8 cellular contexts compared by ENCODE assay signal in the genomic region with DNA sequence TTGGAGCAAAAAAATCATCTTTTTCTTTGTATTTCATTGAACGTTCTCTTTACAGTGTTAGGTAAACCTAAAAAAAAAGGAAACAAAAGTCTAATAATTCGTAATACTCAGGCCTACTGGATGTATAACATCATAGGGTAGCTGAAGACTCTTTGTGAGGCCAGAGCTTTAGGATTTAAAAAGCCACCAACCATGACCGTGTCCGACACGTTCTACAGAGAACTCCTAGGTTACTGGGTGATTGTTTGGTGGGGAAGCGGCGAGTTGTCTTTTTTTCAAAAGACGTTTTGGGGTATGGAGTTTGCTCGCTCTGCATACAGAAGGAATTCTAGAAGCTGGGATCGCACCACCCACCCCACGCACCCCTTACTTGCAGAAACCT. TPM values are rescaled to one million over a fixed set of nuclear protein-coding genes. Genes with fewer than 3 reads are reported as not detected.
DNase-seq lines count a peak whose midpoint lies in the region; ATAC-seq and TF ChIP-seq lines count a peak whose summit lies in the region.

No MANE protein-coding gene starts in this region.

- peaks cover 24% of the 10 kb centered on the region for H3K36me3 ChIP-seq in Panc1 (ENCODE audit: control insufficient read depth, insufficient read depth, low read length)
- H3K36me3 ChIP-seq in neural cell (ENCODE audit: insufficient read depth, low read length) = no peaks in the 10 kb centered on the region

- CTCF ChIA-PET in Panc1 (lab: Charles Lee) = interaction anchor here (0.6 kb wide), 2 partner anchors 229 to 441 kb away, joined by 3 read pairs; no protein-coding TSS in a partner anchor

- H3K79me2 ChIP-seq in neural cell (replicated peaks; ENCODE audit: insufficient read depth, low read length) = peaks cover 38% of the 10 kb centered on the region

- H3F3A ChIP-seq in neural cell (ENCODE audit: insufficient read depth, low read length, poor library complexity, severe bottlenecking) = peaks cover 2% of the 10 kb centered on the region

- peak overlapping the region; percentile 75 to 98 for H3K4me3 ChIP-seq in Panc1 (ENCODE audit: low read depth in 2 of 2, low read length in 2 of 2)
- H3K4me3 ChIP-seq in neural cell (ENCODE audit: low read length) = peak overlapping the region; percentile 75

- no peaks in the 10 kb centered on the region for H3K9me3 ChIP-seq in Panc1 (ENCODE audit: control insufficient read depth, insufficient read depth, low read depth, low read length)
- H3K9me3 ChIP-seq in neural cell (ENCODE audit: low read length) = no peaks in the 10 kb centered on the region

- TF ChIP-seq EP300 in neural cell (conservative IDR thresholded peaks at IDR 0.05; ENCODE audit: poor library complexity, severe bottlenecking) = no peak

- H3K4me3 Mint-ChIP-seq in activated CD4-positive, alpha-beta T cell treated with anti-CD3 and anti-CD28 coated beads, Interleukin-2, amount 10 ng/mL, durations not matched to agents 24 days and 14 days = peak overlapping the region; percentile 100

- H3K9ac ChIP-seq in neural cell (ENCODE audit: low read length) = peak overlapping the region; percentile 99

- H3K9me3 Mint-ChIP-seq in activated CD4-positive, alpha-beta T cell treated with anti-CD3 and anti-CD28 coated beads, Interleukin-2, amount 10 ng/mL, durations not matched to agents 24 days and 14 days = no peaks in the 10 kb centered on the region

- DNase-seq in activated CD4-positive, alpha-beta T cell treated with anti-CD3 and anti-CD28 coated beads, Interleukin-2, amount 10 ng/mL, durations not matched to agents 24 days and 14 days = no peak
- DNase-seq in activated CD4-positive, alpha-beta T cell treated with anti-CD3 and anti-CD28 coated beads, Interleukin-2, amount 50 U/mL, for 4 hours = no peak
- DNase-seq in Panc1 (ENCODE audit: low read depth, low spot score) = no peak
- no peak for DNase-seq in epithelial cell of prostate (ENCODE audit: low read depth, low spot score)
- DNase-seq in germinal center (ENCODE audit: low spot score) = no peak
- no peak for DNase-seq in activated gamma-delta T cell (lab: John Stamatoyannopoulos, UW)
- no peak for DNase-seq in AG08396 (ENCODE audit: low spot score)

- BruUV-seq in Panc1 (replicated peaks; lab: Mats Ljungman, UMichigan) = no TSS peak

- H3K27me3 ChIP-seq in Panc1 (ENCODE audit: control insufficient read depth, insufficient read depth, low read length) (no peaks in the 10 kb centered on the region), neural cell (ENCODE audit: insufficient read depth, low read depth, low read length) (no peaks in the 10 kb centered on the region)

- no peak for TF ChIP-seq CTCF in Panc1 (IDR thresholded peaks at IDR 0.05)
- TF ChIP-seq CTCF in neural cell (IDR thresholded peaks at IDR 0.05; ENCODE audit: poor library complexity, severe bottlenecking) = no peak

- no peaks in the 10 kb centered on the region for H3K9me2 ChIP-seq in neural cell (ENCODE audit: insufficient read depth, low read length)

- peaks cover 14% of the 10 kb centered on the region for H3K4me1 Mint-ChIP-seq in activated CD4-positive, alpha-beta T cell treated with anti-CD3 and anti-CD28 coated beads, Interleukin-2, amount 10 ng/mL, durations not matched to agents 24 days and 14 days

- peak overlapping the region; percentile 100 for H3K27ac ChIP-seq in Panc1 (ENCODE audit: low read length)
- H3K27ac ChIP-seq in epithelial cell of prostate = peak overlapping the region; percentile 94
- H3K27ac ChIP-seq in neural cell (ENCODE audit: low read length) = peak overlapping the region; percentile 98

- POLR2A ChIA-PET in Panc1 (lab: Charles Lee) = interaction anchor here (0.5 to 0.6 kb wide), 3 partner anchors 9 to 10 kb away, joined by 6 to 8 read pairs (median 7); no protein-coding TSS in a partner anchor

- in situ Hi-C loops in Panc1 (cut with HindIII; ENCODE audit: low pct_unique_long_range_greater_than_20kb, low sequenced_read_pairs) = no loop called here

- intact Hi-C loops in activated CD4-positive, alpha-beta T cell treated with anti-CD3 and anti-CD28 coated beads, Interleukin-2, amount 10 ng/mL, durations not matched to agents 24 days and 14 days (cut with micrococcal nuclease) = loop anchor here (1.0 to 5.0 kb wide), 4 partner anchors 54 to 866 kb away; a partner anchor contains a TSS
- intact Hi-C loops in Panc1 (cut with micrococcal nuclease; ENCODE audit: unreplicated experiment) = no loop called here

- H3K36me3 Mint-ChIP-seq in activated CD4-positive, alpha-beta T cell treated with anti-CD3 and anti-CD28 coated beads, Interleukin-2, amount 10 ng/mL, durations not matched to agents 24 days and 14 days (ENCODE audit: low read depth) = peaks cover 24% of the 10 kb centered on the region

- peaks cover 25% of the 10 kb centered on the region for H3K4me1 ChIP-seq in Panc1 (ENCODE audit: control insufficient read depth, insufficient read depth, low read length)

- peak overlapping the region; percentile 88 for H3K27ac Mint-ChIP-seq in activated CD4-positive, alpha-beta T cell treated with anti-CD3 and anti-CD28 coated beads, Interleukin-2, amount 10 ng/mL, durations not matched to agents 24 days and 14 days

- H3K4me2 ChIP-seq in neural cell (ENCODE audit: low read length) = peak overlapping the region; percentile 96

- no peak for ATAC-seq in Panc1

- no peak for TF ChIP-seq RAD21 in neural cell (conservative IDR thresholded peaks at IDR 0.05)

- peaks cover 6% of the 10 kb centered on the region for H4K20me1 ChIP-seq in neural cell (ENCODE audit: insufficient read depth)

- peak overlapping the region; percentile 40 for H2AFZ ChIP-seq in neural cell (ENCODE audit: low read depth, low read length)

- H3K27me3 Mint-ChIP-seq in activated CD4-positive, alpha-beta T cell treated with anti-CD3 and anti-CD28 coated beads, Interleukin-2, amount 10 ng/mL, durations not matched to agents 24 days and 14 days = peaks cover 5% of the 10 kb centered on the region

TF ChIP-seq in neural cell, 6 proteins besides CTCF, POLR2A, EP300 and RAD21:
- peak; percentile 7 for TF ChIP-seq TAF1 (IDR thresholded peaks at IDR 0.05; ENCODE audit: low read depth)
- TF ChIP-seq, protein P1, sequence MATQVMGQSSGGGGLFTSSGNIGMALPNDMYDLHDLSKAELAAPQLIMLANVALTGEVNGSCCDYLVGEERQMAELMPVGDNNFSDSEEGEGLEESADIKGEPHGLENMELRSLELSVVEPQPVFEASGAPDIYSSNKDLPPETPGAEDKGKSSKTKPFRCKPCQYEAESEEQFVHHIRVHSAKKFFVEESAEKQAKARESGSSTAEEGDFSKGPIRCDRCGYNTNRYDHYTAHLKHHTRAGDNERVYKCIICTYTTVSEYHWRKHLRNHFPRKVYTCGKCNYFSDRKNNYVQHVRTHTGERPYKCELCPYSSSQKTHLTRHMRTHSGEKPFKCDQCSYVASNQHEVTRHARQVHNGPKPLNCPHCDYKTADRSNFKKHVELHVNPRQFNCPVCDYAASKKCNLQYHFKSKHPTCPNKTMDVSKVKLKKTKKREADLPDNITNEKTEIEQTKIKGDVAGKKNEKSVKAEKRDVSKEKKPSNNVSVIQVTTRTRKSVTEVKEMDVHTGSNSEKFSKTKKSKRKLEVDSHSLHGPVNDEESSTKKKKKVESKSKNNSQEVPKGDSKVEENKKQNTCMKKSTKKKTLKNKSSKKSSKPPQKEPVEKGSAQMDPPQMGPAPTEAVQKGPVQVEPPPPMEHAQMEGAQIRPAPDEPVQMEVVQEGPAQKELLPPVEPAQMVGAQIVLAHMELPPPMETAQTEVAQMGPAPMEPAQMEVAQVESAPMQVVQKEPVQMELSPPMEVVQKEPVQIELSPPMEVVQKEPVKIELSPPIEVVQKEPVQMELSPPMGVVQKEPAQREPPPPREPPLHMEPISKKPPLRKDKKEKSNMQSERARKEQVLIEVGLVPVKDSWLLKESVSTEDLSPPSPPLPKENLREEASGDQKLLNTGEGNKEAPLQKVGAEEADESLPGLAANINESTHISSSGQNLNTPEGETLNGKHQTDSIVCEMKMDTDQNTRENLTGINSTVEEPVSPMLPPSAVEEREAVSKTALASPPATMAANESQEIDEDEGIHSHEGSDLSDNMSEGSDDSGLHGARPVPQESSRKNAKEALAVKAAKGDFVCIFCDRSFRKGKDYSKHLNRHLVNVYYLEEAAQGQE (IDR thresholded peaks at IDR 0.05; ENCODE audit: borderline replicate concordance) = no peak

RNA-seq across cellular contexts. Expression of a gene that starts 0.6 kb away (rescaled TPM):
- total RNA-seq in activated CD4-positive, alpha-beta T cell treated with anti-CD3 and anti-CD28 coated beads, Interleukin-2, amount 10 ng/mL, durations not matched to agents 24 days and 14 days = 318 and 321 TPM in 2 replicates
- 266 TPM for total RNA-seq in Panc1 (2021; ENCODE audit: unreplicated experiment)
- 155 TPM for polyA plus RNA-seq in Panc1 (2012; ENCODE audit: insufficient read length)
- 243 and 256 TPM in 2 replicates for polyA plus RNA-seq in neural cell
- 427 and 533 TPM in 2 replicates for polyA minus RNA-seq in neural cell

RNA-seq across cellular contexts. Expression of a gene that starts 54.5 kb away (rescaled TPM):
- 162 and 169 TPM in 2 replicates for total RNA-seq in activated CD4-positive, alpha-beta T cell treated with anti-CD3 and anti-CD28 coated beads, Interleukin-2, amount 10 ng/mL, durations not matched to agents 24 days and 14 days
- total RNA-seq in Panc1 (2021; ENCODE audit: unreplicated experiment) = 64.9 TPM
- 36.5 TPM for polyA plus RNA-seq in Panc1 (2012; ENCODE audit: insufficient read length)
- 12.4 and 12.7 TPM in 2 replicates for polyA plus RNA-seq in neural cell
- polyA minus RNA-seq in neural cell = 22.3 and 22.6 TPM in 2 replicates
